In the genomic region with DNA sequence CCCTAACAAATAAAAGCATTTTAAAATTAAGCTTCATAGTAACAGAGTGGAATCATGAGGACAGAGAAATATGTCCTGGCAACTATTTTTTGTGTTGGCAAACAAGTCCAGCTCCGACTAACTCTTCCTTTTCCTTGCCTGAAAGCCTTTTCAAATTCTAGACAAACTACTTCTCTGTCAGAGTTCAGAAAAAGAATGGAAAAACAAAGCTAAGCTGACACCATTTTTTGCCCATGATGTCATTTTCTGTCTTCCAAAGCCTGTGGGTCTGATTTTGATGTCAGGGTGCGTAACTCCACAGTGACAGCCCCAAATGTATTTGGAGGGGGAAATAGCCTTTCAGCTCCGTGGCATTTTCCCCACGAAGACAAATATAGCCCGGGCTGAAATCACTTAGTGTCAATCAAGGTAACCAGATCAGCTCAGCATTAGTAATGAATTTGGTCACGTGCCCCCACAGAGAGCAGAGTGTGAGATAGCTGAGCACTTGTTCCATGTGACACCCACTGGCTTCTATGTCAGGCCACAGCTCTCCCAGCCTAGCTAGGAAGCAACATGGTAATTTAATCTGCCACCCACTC, we compare ENCODE assay signal across 1 cellular context.
A peak's percentile ranks its signal among the peaks of the same experiment; 100 is the strongest.
TF ChIP-seq lines count a peak whose summit lies in the region.

No MANE protein-coding gene starts in this region.

TF ChIP-seq in HEK293, 187 proteins besides CTCF, POLR2A, EP300 and RAD21 (continued from another document and continues in another):
- TF ChIP-seq, protein P1, sequence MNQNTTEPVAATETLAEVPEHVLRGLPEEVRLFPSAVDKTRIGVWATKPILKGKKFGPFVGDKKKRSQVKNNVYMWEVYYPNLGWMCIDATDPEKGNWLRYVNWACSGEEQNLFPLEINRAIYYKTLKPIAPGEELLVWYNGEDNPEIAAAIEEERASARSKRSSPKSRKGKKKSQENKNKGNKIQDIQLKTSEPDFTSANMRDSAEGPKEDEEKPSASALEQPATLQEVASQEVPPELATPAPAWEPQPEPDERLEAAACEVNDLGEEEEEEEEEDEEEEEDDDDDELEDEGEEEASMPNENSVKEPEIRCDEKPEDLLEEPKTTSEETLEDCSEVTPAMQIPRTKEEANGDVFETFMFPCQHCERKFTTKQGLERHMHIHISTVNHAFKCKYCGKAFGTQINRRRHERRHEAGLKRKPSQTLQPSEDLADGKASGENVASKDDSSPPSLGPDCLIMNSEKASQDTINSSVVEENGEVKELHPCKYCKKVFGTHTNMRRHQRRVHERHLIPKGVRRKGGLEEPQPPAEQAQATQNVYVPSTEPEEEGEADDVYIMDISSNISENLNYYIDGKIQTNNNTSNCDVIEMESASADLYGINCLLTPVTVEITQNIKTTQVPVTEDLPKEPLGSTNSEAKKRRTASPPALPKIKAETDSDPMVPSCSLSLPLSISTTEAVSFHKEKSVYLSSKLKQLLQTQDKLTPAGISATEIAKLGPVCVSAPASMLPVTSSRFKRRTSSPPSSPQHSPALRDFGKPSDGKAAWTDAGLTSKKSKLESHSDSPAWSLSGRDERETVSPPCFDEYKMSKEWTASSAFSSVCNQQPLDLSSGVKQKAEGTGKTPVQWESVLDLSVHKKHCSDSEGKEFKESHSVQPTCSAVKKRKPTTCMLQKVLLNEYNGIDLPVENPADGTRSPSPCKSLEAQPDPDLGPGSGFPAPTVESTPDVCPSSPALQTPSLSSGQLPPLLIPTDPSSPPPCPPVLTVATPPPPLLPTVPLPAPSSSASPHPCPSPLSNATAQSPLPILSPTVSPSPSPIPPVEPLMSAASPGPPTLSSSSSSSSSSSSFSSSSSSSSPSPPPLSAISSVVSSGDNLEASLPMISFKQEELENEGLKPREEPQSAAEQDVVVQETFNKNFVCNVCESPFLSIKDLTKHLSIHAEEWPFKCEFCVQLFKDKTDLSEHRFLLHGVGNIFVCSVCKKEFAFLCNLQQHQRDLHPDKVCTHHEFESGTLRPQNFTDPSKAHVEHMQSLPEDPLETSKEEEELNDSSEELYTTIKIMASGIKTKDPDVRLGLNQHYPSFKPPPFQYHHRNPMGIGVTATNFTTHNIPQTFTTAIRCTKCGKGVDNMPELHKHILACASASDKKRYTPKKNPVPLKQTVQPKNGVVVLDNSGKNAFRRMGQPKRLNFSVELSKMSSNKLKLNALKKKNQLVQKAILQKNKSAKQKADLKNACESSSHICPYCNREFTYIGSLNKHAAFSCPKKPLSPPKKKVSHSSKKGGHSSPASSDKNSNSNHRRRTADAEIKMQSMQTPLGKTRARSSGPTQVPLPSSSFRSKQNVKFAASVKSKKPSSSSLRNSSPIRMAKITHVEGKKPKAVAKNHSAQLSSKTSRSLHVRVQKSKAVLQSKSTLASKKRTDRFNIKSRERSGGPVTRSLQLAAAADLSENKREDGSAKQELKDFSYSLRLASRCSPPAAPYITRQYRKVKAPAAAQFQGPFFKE (tag by site-specific recombination; IDR thresholded peaks at IDR 0.05; ENCODE audit: borderline replicate concordance) = no peak
- TF ChIP-seq ZNF404 (tag by site-specific recombination; IDR thresholded peaks at IDR 0.05) (no peak), ZNF624 (tag by site-specific recombination; IDR thresholded peaks at IDR 0.05) (no peak), IKZF3 (tag by site-specific recombination; IDR thresholded peaks at IDR 0.05) (no peak), ZNF629 (tag by site-specific recombination; IDR thresholded peaks at IDR 0.05) (peak; percentile 83), ZNF555 (tag by site-specific recombination; conservative IDR thresholded peaks at IDR 0.05) (no peak), ZFP69B (tag by site-specific recombination; IDR thresholded peaks at IDR 0.05) (no peak), SALL2 (tag by site-specific recombination; IDR thresholded peaks at IDR 0.05; ENCODE audit: borderline replicate concordance) (no peak), ZNF514 (tag by site-specific recombination; IDR thresholded peaks at IDR 0.05) (no peak), BCL11B (tag by site-specific recombination; IDR thresholded peaks at IDR 0.05; ENCODE audit: low read depth) (no peak), ZBTB1 (tag by site-specific recombination; IDR thresholded peaks at IDR 0.05) (no peak), TCF7L2 (IDR thresholded peaks at IDR 0.05; ENCODE audit: borderline replicate concordance, low read depth, low read length) (no peak), ZSCAN30 (tag by site-specific recombination; IDR thresholded peaks at IDR 0.05) (no peak), REPIN1 (tag by site-specific recombination; IDR thresholded peaks at IDR 0.05; ENCODE audit: low read depth) (no peak), ZEB2 (tag by site-specific recombination; IDR thresholded peaks at IDR 0.05) (peak; percentile 47; the same call in 1 of the 2 replicates), ZNF792 (tag by site-specific recombination; IDR thresholded peaks at IDR 0.05) (no peak), ZNF561 (tag by site-specific recombination; IDR thresholded peaks at IDR 0.05; ENCODE audit: borderline replicate concordance) (0 out of 2 replicates have a peak, but pooled peaks have one; percentile 52), SCRT2 (tag by site-specific recombination; IDR thresholded peaks at IDR 0.05) (peak; percentile 91), ZNF571 (tag by site-specific recombination; IDR thresholded peaks at IDR 0.05) (no peak), TRIM28 (IDR thresholded peaks at IDR 0.05; ENCODE audit: borderline replicate concordance, low read length) (no peak)
- TF ChIP-seq, protein P2, sequence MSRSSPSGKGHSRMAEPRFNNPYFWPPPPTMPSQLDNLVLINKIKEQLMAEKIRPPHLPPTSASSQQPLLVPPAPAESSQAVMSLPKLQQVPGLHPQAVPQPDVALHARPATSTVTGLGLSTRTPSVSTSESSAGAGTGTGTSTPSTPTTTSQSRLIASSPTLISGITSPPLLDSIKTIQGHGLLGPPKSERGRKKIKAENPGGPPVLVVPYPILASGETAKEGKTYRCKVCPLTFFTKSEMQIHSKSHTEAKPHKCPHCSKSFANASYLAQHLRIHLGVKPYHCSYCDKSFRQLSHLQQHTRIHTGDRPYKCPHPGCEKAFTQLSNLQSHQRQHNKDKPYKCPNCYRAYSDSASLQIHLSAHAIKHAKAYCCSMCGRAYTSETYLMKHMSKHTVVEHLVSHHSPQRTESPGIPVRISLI (tag by site-specific recombination; IDR thresholded peaks at IDR 0.05) = peak; percentile 85
- TF ChIP-seq, protein P3, sequence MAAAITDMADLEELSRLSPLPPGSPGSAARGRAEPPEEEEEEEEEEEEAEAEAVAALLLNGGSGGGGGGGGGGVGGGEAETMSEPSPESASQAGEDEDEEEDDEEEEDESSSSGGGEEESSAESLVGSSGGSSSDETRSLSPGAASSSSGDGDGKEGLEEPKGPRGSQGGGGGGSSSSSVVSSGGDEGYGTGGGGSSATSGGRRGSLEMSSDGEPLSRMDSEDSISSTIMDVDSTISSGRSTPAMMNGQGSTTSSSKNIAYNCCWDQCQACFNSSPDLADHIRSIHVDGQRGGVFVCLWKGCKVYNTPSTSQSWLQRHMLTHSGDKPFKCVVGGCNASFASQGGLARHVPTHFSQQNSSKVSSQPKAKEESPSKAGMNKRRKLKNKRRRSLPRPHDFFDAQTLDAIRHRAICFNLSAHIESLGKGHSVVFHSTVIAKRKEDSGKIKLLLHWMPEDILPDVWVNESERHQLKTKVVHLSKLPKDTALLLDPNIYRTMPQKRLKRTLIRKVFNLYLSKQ (tag by site-specific recombination; IDR thresholded peaks at IDR 0.05; ENCODE audit: borderline replicate concordance) = no peak
- TF ChIP-seq, protein P4, sequence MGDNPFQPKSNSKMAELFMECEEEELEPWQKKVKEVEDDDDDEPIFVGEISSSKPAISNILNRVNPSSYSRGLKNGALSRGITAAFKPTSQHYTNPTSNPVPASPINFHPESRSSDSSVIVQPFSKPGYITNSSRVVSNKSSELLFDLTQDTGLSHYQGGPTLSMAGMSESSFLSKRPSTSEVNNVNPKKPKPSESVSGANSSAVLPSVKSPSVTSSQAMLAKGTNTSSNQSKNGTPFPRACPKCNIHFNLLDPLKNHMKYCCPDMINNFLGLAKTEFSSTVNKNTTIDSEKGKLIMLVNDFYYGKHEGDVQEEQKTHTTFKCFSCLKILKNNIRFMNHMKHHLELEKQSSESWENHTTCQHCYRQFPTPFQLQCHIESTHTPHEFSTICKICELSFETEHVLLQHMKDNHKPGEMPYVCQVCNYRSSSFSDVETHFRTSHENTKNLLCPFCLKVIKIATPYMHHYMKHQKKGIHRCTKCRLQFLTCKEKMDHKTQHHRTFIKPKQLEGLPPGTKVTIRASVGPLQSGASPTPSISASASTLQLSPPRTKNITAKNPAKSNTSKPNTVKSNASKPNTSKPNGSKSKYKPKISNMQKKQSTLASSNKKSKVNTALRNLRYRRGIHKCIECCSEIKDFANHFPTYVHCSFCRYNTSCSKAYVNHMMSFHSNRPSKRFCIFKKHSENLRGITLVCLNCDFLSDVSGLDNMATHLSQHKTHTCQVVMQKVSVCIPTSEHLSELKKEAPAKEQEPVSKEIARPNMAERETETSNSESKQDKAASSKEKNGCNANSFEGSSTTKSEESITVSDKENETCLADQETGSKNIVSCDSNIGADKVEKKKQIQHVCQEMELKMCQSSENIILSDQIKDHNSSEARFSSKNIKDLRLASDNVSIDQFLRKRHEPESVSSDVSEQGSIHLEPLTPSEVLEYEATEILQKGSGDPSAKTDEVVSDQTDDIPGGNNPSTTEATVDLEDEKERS (tag by site-specific recombination; IDR thresholded peaks at IDR 0.05) = no peak
- TF ChIP-seq, protein P5, sequence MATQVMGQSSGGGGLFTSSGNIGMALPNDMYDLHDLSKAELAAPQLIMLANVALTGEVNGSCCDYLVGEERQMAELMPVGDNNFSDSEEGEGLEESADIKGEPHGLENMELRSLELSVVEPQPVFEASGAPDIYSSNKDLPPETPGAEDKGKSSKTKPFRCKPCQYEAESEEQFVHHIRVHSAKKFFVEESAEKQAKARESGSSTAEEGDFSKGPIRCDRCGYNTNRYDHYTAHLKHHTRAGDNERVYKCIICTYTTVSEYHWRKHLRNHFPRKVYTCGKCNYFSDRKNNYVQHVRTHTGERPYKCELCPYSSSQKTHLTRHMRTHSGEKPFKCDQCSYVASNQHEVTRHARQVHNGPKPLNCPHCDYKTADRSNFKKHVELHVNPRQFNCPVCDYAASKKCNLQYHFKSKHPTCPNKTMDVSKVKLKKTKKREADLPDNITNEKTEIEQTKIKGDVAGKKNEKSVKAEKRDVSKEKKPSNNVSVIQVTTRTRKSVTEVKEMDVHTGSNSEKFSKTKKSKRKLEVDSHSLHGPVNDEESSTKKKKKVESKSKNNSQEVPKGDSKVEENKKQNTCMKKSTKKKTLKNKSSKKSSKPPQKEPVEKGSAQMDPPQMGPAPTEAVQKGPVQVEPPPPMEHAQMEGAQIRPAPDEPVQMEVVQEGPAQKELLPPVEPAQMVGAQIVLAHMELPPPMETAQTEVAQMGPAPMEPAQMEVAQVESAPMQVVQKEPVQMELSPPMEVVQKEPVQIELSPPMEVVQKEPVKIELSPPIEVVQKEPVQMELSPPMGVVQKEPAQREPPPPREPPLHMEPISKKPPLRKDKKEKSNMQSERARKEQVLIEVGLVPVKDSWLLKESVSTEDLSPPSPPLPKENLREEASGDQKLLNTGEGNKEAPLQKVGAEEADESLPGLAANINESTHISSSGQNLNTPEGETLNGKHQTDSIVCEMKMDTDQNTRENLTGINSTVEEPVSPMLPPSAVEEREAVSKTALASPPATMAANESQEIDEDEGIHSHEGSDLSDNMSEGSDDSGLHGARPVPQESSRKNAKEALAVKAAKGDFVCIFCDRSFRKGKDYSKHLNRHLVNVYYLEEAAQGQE (tag by site-specific recombination; IDR thresholded peaks at IDR 0.05) = no peak
- TF ChIP-seq, protein P6, sequence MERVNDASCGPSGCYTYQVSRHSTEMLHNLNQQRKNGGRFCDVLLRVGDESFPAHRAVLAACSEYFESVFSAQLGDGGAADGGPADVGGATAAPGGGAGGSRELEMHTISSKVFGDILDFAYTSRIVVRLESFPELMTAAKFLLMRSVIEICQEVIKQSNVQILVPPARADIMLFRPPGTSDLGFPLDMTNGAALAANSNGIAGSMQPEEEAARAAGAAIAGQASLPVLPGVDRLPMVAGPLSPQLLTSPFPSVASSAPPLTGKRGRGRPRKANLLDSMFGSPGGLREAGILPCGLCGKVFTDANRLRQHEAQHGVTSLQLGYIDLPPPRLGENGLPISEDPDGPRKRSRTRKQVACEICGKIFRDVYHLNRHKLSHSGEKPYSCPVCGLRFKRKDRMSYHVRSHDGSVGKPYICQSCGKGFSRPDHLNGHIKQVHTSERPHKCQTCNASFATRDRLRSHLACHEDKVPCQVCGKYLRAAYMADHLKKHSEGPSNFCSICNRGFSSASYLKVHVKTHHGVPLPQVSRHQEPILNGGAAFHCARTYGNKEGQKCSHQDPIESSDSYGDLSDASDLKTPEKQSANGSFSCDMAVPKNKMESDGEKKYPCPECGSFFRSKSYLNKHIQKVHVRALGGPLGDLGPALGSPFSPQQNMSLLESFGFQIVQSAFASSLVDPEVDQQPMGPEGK (tag by site-specific recombination; IDR thresholded peaks at IDR 0.05) = peak; percentile 60
- TF ChIP-seq, protein P7, sequence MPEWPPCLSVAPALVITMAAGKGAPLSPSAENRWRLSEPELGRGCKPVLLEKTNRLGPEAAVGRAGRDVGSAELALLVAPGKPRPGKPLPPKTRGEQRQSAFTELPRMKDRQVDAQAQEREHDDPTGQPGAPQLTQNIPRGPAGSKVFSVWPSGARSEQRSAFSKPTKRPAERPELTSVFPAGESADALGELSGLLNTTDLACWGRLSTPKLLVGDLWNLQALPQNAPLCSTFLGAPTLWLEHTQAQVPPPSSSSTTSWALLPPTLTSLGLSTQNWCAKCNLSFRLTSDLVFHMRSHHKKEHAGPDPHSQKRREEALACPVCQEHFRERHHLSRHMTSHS (tag by site-specific recombination; IDR thresholded peaks at IDR 0.05) = no peak
- TF ChIP-seq, protein P8, sequence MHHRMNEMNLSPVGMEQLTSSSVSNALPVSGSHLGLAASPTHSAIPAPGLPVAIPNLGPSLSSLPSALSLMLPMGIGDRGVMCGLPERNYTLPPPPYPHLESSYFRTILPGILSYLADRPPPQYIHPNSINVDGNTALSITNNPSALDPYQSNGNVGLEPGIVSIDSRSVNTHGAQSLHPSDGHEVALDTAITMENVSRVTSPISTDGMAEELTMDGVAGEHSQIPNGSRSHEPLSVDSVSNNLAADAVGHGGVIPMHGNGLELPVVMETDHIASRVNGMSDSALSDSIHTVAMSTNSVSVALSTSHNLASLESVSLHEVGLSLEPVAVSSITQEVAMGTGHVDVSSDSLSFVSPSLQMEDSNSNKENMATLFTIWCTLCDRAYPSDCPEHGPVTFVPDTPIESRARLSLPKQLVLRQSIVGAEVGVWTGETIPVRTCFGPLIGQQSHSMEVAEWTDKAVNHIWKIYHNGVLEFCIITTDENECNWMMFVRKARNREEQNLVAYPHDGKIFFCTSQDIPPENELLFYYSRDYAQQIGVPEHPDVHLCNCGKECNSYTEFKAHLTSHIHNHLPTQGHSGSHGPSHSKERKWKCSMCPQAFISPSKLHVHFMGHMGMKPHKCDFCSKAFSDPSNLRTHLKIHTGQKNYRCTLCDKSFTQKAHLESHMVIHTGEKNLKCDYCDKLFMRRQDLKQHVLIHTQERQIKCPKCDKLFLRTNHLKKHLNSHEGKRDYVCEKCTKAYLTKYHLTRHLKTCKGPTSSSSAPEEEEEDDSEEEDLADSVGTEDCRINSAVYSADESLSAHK (tag by site-specific recombination; IDR thresholded peaks at IDR 0.05) = no peak
